Comparison of ENCODE assay signal across 16 cellular contexts in the genomic region with DNA sequence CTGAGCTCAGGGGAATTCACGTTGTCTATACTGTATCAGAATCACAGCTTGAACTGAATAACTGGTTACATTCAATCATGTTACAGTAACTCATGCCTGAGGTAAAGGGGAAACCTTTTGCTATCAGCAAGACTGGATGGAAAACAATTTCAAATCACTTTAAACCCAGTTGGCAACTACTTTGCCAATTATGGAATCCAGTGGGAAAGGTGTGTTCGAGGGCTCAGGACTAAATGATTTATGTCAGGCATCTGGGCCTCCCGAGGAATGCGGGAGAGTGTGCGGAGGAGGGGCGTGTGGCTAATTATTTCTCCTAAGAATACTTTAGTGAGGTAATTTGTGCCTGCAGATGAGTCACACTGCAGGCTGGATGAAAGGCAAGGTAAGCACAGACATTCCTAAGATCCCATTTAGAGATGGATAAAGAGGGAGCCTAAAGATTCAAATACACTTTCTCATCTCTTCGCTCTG.
DNase-seq lines count a peak whose midpoint lies in the region; FAIRE-seq and TF ChIP-seq lines count a peak whose summit lies in the region.
"Had no signal": no experiment of that assay in that cellular context is flagged by ENCODE, and none has a peak within 500 bp of the region (broad histone marks: within the 10 kb centered on the region; RNA-seq: fewer than 3 reads in every experiment).

No MANE protein-coding gene starts in this region.

- H3K4ac ChIP-seq in H9 (ENCODE audit: low read depth, low read length): no peak overlapping the region

- H3K27me3 ChIP-seq in H9 (ENCODE audit: insufficient read depth, low read length) (no peaks in the 10 kb centered on the region), ovary (no peaks in the 10 kb centered on the region)
- H3K27me3 ChIP-seq: BLaER1 treated with 17β-estradiol and CSF1 and Interleukin-3, amounts not matched to agents 10 nM and 100 nM; SJCRH30 had no signal

- peaks cover 17 to 20% of the 10 kb centered on the region in 2 experiments for H3K4me1 Mint-ChIP-seq in H9

- no peak overlapping the region for H3K23ac ChIP-seq in H9 (ENCODE audit: insufficient read length, low read depth, low read length)

- H3K4me3 Mint-ChIP-seq in H9: no peak overlapping the region
- H3K4me3 Mint-ChIP-seq: activated CD8-positive, alpha-beta T cell treated with anti-CD3 and anti-CD28 coated beads for 36 hours; dendritic cell treated with granulocyte-macrophage colony-stimulating factor and Interleukin-4, amounts not matched to agents 40 ng/mL and 50 ng/mL, for 4 days had no signal

- H2BK20ac ChIP-seq in H9 (ENCODE audit: low read depth, low read length, poor library complexity, severe bottlenecking): no peak overlapping the region

- CTCF ChIA-PET in GM10248 (lab: Yijun Ruan, JAX): no interaction called here

- H2BK12ac ChIP-seq in H9 (ENCODE audit: insufficient read length, low read depth, low read length): no peak overlapping the region

- no peaks in the 10 kb centered on the region for H3K23me2 ChIP-seq in H9 (ENCODE audit: insufficient read length, low read depth, low read length, poor library complexity, severe bottlenecking)

- no peak overlapping the region for H4K5ac ChIP-seq in H9 (ENCODE audit: insufficient read length, low read depth, low read length)

- intact Hi-C loops in ovary (cut with DNase I): no loop called here

- H3K36me3 ChIP-seq in ovary: no peaks in the 10 kb centered on the region
- H3K36me3 ChIP-seq: BLaER1 treated with 17β-estradiol and CSF1 and Interleukin-3, amounts not matched to agents 10 nM and 100 nM; SJCRH30; tibial artery had no signal

- no peaks in the 10 kb centered on the region for H3K9me3 Mint-ChIP-seq in H9
- H3K9me3 Mint-ChIP-seq: activated CD8-positive, alpha-beta T cell treated with anti-CD3 and anti-CD28 coated beads for 36 hours; dendritic cell treated with granulocyte-macrophage colony-stimulating factor and Interleukin-4, amounts not matched to agents 40 ng/mL and 50 ng/mL, for 4 days had no signal

- H2AFZ ChIP-seq in H9 (ENCODE audit: low read length): no peak overlapping the region

- peaks cover 3% of the 10 kb centered on the region for H3K27me3 Mint-ChIP-seq in H9 (ENCODE audit: low read depth)
- H3K27me3 Mint-ChIP-seq: dendritic cell treated with granulocyte-macrophage colony-stimulating factor and Interleukin-4, amounts not matched to agents 40 ng/mL and 50 ng/mL, for 4 days had no signal

- H3K9me3 ChIP-seq in H9 (ENCODE audit: control insufficient read depth, low read depth, low read length) (no peaks in the 10 kb centered on the region), ovary (no peaks in the 10 kb centered on the region)
- H3K9me3 ChIP-seq: BLaER1 treated with 17β-estradiol and CSF1 and Interleukin-3, amounts not matched to agents 10 nM and 100 nM; SJCRH30; tibial artery had no signal

- H3K14ac ChIP-seq in H9 (ENCODE audit: insufficient read depth, low read length): no peak overlapping the region

- H3K4me2 ChIP-seq in H9 (ENCODE audit: insufficient read depth, insufficient read length, low read length): no peak overlapping the region
- H3K4me2 ChIP-seq: BLaER1 treated with 17β-estradiol and CSF1 and Interleukin-3, amounts not matched to agents 10 nM and 100 nM had no signal

- H2AK5ac ChIP-seq in H9 (ENCODE audit: insufficient read length, low read length): no peak overlapping the region

- TF ChIP-seq POLR2A in ovary (IDR thresholded peaks at IDR 0.05): no peak

- H3K27ac Mint-ChIP-seq in H9: no peak overlapping the region; a peak in 1 of 7 replicates
- H3K27ac Mint-ChIP-seq: activated CD8-positive, alpha-beta T cell treated with anti-CD3 and anti-CD28 coated beads for 36 hours; dendritic cell treated with granulocyte-macrophage colony-stimulating factor and Interleukin-4, amounts not matched to agents 40 ng/mL and 50 ng/mL, for 4 days had no signal

- H4K20me1 ChIP-seq in H9 (ENCODE audit: control insufficient read depth, insufficient read depth, insufficient read length): no peaks in the 10 kb centered on the region
- H4K20me1 ChIP-seq: BLaER1 treated with 17β-estradiol and CSF1 and Interleukin-3, amounts not matched to agents 10 nM and 100 nM had no signal

- H3K4me3 ChIP-seq in ovary: no peak overlapping the region
- H3K4me3 ChIP-seq: BLaER1 treated with 17β-estradiol and CSF1 and Interleukin-3, amounts not matched to agents 10 nM and 100 nM; SJCRH30; tibial artery had no signal

- no peaks in the 10 kb centered on the region; the same call in 1 of the 2 replicates for H3K4me1 ChIP-seq in H9 (ENCODE audit: insufficient read depth, low read length)
- H3K4me1 ChIP-seq in ovary (ENCODE audit: insufficient read depth): no peaks in the 10 kb centered on the region
- H3K4me1 ChIP-seq: BLaER1 treated with 17β-estradiol and CSF1 and Interleukin-3, amounts not matched to agents 10 nM and 100 nM; SJCRH30; tibial artery had no signal

- no peaks in the 10 kb centered on the region for H3K36me3 Mint-ChIP-seq in H9 (ENCODE audit: insufficient read depth in 1 of 3, low read depth in 3 of 3)

- no peak overlapping the region for H3T11ph ChIP-seq in H9 (ENCODE audit: low read length)

- H3K79me1 ChIP-seq in H9 (ENCODE audit: insufficient read depth, low read depth, low read length, poor library complexity, severe bottlenecking): no peaks in the 10 kb centered on the region

- no peaks in the 10 kb centered on the region for H3K79me2 ChIP-seq in H9 (ENCODE audit: insufficient read depth, low read length)

- no peak overlapping the region for H2BK5ac ChIP-seq in H9 (ENCODE audit: insufficient read length, low read length)

- no peak overlapping the region for H4K8ac ChIP-seq in H9 (replicated peaks; ENCODE audit: insufficient read length, low read depth, low read length)

- H2BK15ac ChIP-seq in H9 (ENCODE audit: low read depth, low read length): no peak overlapping the region

- H3K56ac ChIP-seq in H9 (ENCODE audit: insufficient read length, low read depth, low read length): no peak overlapping the region

- H3K27ac ChIP-seq in H9 (ENCODE audit: insufficient read length, low read depth, low read length): no peak overlapping the region
- H3K27ac ChIP-seq in ovary: no peak overlapping the region
- H3K27ac ChIP-seq: BLaER1 treated with 17β-estradiol and CSF1 and Interleukin-3, amounts not matched to agents 10 nM and 100 nM; SJCRH30; tibial artery had no signal

- no peak overlapping the region for H3K9ac ChIP-seq in H9 (ENCODE audit: extremely low read depth, insufficient read length, low read length)
- H3K9ac ChIP-seq: BLaER1 treated with 17β-estradiol and CSF1 and Interleukin-3, amounts not matched to agents 10 nM and 100 nM had no signal

- H2BK120ac ChIP-seq in H9 (ENCODE audit: low read depth, low read length, poor library complexity, severe bottlenecking): no peak overlapping the region

- no peak for TF ChIP-seq EP300 in ovary (IDR thresholded peaks at IDR 0.05)

- FAIRE-seq in RCC 7860 (lab: Jason Lieb, UNC): no peak

- no peak overlapping the region for H4K91ac ChIP-seq in H9 (ENCODE audit: insufficient read length, low read depth, low read length)

- WGBS in H9 (ENCODE audit: extremely low coverage, insufficient read length, low lambda C conversion rate): no CpG with 5 or more reads among the region's 7 CpGs
- WGBS in ovary, 3 donors: 37 to 44% (median 40%) methylated on average over 7 of the region's 7 CpGs

- no peak overlapping the region for H3K18ac ChIP-seq in H9 (ENCODE audit: insufficient read length, low read depth, low read length)

- DNase-seq in H9 (peak; percentile 56), RCC 7860 (ENCODE audit: low spot score) (peak; percentile 17), iPS DF 19.7 (ENCODE audit: low read depth, low spot score) (peak; percentile 33), renal cortical epithelial cell (ENCODE audit: low read depth) (peak; percentile 90), midbrain (lab: John Stamatoyannopoulos, UW) (no peak), ovary (no peak), GM10248 (ENCODE audit: extremely low spot score) (no peak)
- DNase-seq: activated CD8-positive, alpha-beta T cell treated with anti-CD3 and anti-CD28 coated beads for 36 hours; amygdala; GDM1; NCI-H187; SJCRH30; stimulated activated CD8-positive, alpha-beta memory T cell treated with anti-CD3 and anti-CD28 coated beads, Interleukin-4, amount 100 ng/mL, for 48 hours; tibial artery had no signal

- POLR2A ChIA-PET in GM10248 (lab: Yijun Ruan, JAX): no interaction called here

- TF ChIP-seq CTCF in H9 (conservative IDR thresholded peaks at IDR 0.05): no peak
- TF ChIP-seq CTCF in ovary (IDR thresholded peaks at IDR 0.05): no peak
- no peak for TF ChIP-seq CTCF in GM10248 (IDR thresholded peaks at IDR 0.05; ENCODE audit: control extremely low read depth, extremely low read depth, low read depth, missing control alignments)

Comparison
In these comparisons a context has a peak if more than half of its experiments do, and no peak if none do; other contexts are left out.
1. DNase-seq: peak in H9 (single experiment), RCC 7860 (single experiment), iPS DF 19.7 (single experiment) and renal cortical epithelial cell (single experiment); none in midbrain (single experiment), ovary (0 of 5) and GM10248 (single experiment).